In the genomic region with DNA sequence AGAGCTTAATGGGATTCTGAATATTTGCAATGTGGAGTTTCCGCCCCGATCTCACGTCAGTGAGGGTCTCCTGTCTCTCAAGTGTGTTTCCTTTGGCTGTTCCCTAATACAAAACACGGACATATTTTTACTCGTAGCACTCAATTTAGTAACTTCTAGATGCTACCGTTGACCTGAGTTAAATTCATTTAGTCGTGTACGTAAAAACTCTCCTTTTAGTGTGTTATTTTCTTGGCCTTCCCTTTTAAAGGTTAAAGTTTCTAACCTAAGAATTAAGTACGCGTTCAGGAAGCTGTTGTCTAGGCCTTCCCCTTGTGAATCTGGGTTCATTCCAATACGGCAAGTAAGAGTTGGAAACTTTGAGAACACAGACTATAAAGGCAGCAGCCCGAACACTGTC, we compare ENCODE assay signal across 21 cellular contexts.
A peak's percentile ranks its signal among the peaks of the same experiment; 100 is the strongest.
DNase-seq lines count a peak whose midpoint lies in the region; ATAC-seq, FAIRE-seq and TF ChIP-seq lines count a peak whose summit lies in the region.
"Had no signal": no experiment of that assay in that cellular context is flagged by ENCODE, and none has a peak within 500 bp of the region (broad histone marks: within the 10 kb centered on the region; RNA-seq: fewer than 3 reads in every experiment).

No MANE protein-coding gene starts in this region.

- no peak overlapping the region for H2AFZ ChIP-seq in K562 (ENCODE audit: low read depth, low read length)
- H2AFZ ChIP-seq: GM23248 had no signal

- no peaks in the 10 kb centered on the region for H3K27me3 ChIP-seq in K562 (ENCODE audit: control insufficient read depth in 2 of 2, insufficient read depth in 2 of 2, low read length in 2 of 2)
- no peaks in the 10 kb centered on the region for H3K27me3 ChIP-seq in stomach smooth muscle (ENCODE audit: control insufficient read depth in 1 of 2, insufficient read depth in 2 of 2, low read length in 2 of 2)
- H3K27me3 ChIP-seq: BLaER1 treated with 17β-estradiol and CSF1 and Interleukin-3, amounts not matched to agents 10 nM and 100 nM had no signal

- TF ChIP-seq EP300 in K562 (IDR thresholded peaks at IDR 0.05; ENCODE audit: low read length) = no peak

- CTCF ChIA-PET in activated CD4-positive, alpha-beta T cell treated with anti-CD3 and anti-CD28 coated beads, Interleukin-2, amount 10 ng/mL, durations not matched to agents 7 days and 5 days (lab: Charles Lee) = no interaction called here
- CTCF ChIA-PET in K562 (lab: Yijun Ruan, JAX; ENCODE audit: low intra/inter-chr PET ratio) = no interaction called here

- FAIRE-seq in K562 (lab: Jason Lieb, UNC) = no peak
- FAIRE-seq: GM12878, H54, HTR-8/SVneo had no signal

- ATAC-seq in K562 = no peak
- ATAC-seq in GM18519 (IDR thresholded peaks at IDR 0.05; ENCODE audit: low FRiP score, unreplicated experiment) = no peak
- ATAC-seq in HG02798 (IDR thresholded peaks at IDR 0.05; ENCODE audit: poor library complexity, unreplicated experiment) = no peak
- ATAC-seq: CD8-positive, alpha-beta T cell; GM12878 had no signal

- H3K4me3 ChIP-seq in K562 (no peak overlapping the region), stomach smooth muscle (ENCODE audit: low read length in 2 of 2) (no peak overlapping the region)
- H3K4me3 ChIP-seq: BLaER1 treated with 17β-estradiol and CSF1 and Interleukin-3, amounts not matched to agents 10 nM and 100 nM; GM12878; GM23248 had no signal

- H3K9me3 ChIP-seq in K562 (replicated peaks; ENCODE audit: control insufficient read depth, insufficient read depth, low read depth, low read length) (no peaks in the 10 kb centered on the region), stomach smooth muscle (ENCODE audit: control insufficient read depth in 2 of 2, low read length in 2 of 2) (no peaks in the 10 kb centered on the region)
- H3K9me3 ChIP-seq: BLaER1 treated with 17β-estradiol and CSF1 and Interleukin-3, amounts not matched to agents 10 nM and 100 nM had no signal

- no peak for DNase-seq in activated CD4-positive, alpha-beta T cell treated with anti-CD3 and anti-CD28 coated beads, Interleukin-2, amount 10 ng/mL, durations not matched to agents 7 days and 5 days
- DNase-seq in activated CD4-positive, alpha-beta T cell treated with anti-CD3 and anti-CD28 coated beads, Interleukin-2, amount 50 U/mL, for 1 hour = no peak
- DNase-seq in K562 (ENCODE audit: extremely low read depth in 1 of 4, low spot score in 3 of 4) = no peak
- DNase-seq in occipital lobe (lab: John Stamatoyannopoulos, UW) = no peak
- DNase-seq: Calu3; CD8-positive, alpha-beta T cell; DND-41; EL; GM23248; HCEC 1CT; IMR-90; KBM-7 had no signal

- H3K27ac Mint-ChIP-seq in activated CD4-positive, alpha-beta T cell treated with anti-CD3 and anti-CD28 coated beads, Interleukin-2, amount 10 ng/mL, durations not matched to agents 7 days and 5 days = peak overlapping the region; percentile 14
- H3K27ac Mint-ChIP-seq: B cell; CD8-positive, alpha-beta T cell had no signal

- H3K4me1 ChIP-seq in K562 (replicated peaks in 1 of 2; ENCODE audit: control insufficient read depth in 2 of 2, insufficient read depth in 2 of 2, low read length in 2 of 2) (peaks cover 5 to 14% of the 10 kb centered on the region in 2 experiments; a peak in 4 of 5 replicates), stomach smooth muscle (ENCODE audit: control insufficient read depth, insufficient read depth, low read length) (peaks cover 35% of the 10 kb centered on the region)

- no peak for TF ChIP-seq CTCF in K562 (IDR thresholded peaks at IDR 0.05 in 2 of 3, conservative IDR thresholded peaks at IDR 0.05 in 1 of 3; ENCODE audit: insufficient read depth in 2 of 3, low read depth in 1 of 3, low read length in 3 of 3)

- no peaks in the 10 kb centered on the region for H3K9me1 ChIP-seq in K562 (ENCODE audit: control insufficient read depth, insufficient read depth, low read length)

- no peaks in the 10 kb centered on the region for H4K20me1 ChIP-seq in K562 (replicated peaks; ENCODE audit: control insufficient read depth, insufficient read depth, low read length)

- 87% methylated on average over 11 of the region's 12 CpGs for WGBS in K562 (ENCODE audit: insufficient coverage, low coverage, missing lambda C conversion rate)

- intact Hi-C loops in K562 (cut with micrococcal nuclease) = no loop called here

- no peak for TF ChIP-seq POLR2A in K562 (conservative IDR thresholded peaks at IDR 0.05)

- POLR2A ChIA-PET in activated CD4-positive, alpha-beta T cell treated with anti-CD3 and anti-CD28 coated beads, Interleukin-2, amount 10 ng/mL, durations not matched to agents 7 days and 5 days (lab: Charles Lee) = no interaction called here
- POLR2A ChIA-PET in K562 (lab: Yijun Ruan, JAX) = interaction anchor here (0.7 kb wide), 2 partner anchors 11 to 926 kb away, joined by 3 read pairs; no protein-coding TSS in a partner anchor

- in situ Hi-C loops in K562 (cut with MboI) = no loop called here

- H3K36me3 Mint-ChIP-seq in activated CD4-positive, alpha-beta T cell treated with anti-CD3 and anti-CD28 coated beads, Interleukin-2, amount 10 ng/mL, durations not matched to agents 7 days and 5 days (ENCODE audit: low read depth) = peaks cover 21% of the 10 kb centered on the region

- TF ChIP-seq RAD21 in K562 (CRISPR knock-in tag; conservative IDR thresholded peaks at IDR 0.05 in 1 of 2, IDR thresholded peaks at IDR 0.05 in 1 of 2) = no peak

- H3K27me3 Mint-ChIP-seq in activated CD4-positive, alpha-beta T cell treated with anti-CD3 and anti-CD28 coated beads, Interleukin-2, amount 10 ng/mL, durations not matched to agents 7 days and 5 days = no peaks in the 10 kb centered on the region
- H3K27me3 Mint-ChIP-seq: B cell had no signal

- no peaks in the 10 kb centered on the region for H3K9me3 Mint-ChIP-seq in activated CD4-positive, alpha-beta T cell treated with anti-CD3 and anti-CD28 coated beads, Interleukin-2, amount 10 ng/mL, durations not matched to agents 7 days and 5 days
- H3K9me3 Mint-ChIP-seq: CD8-positive, alpha-beta T cell had no signal

- H3K79me2 ChIP-seq in K562 (ENCODE audit: control insufficient read depth, insufficient read depth, low read length) = peaks cover 4% of the 10 kb centered on the region

- H3K4me3 Mint-ChIP-seq in activated CD4-positive, alpha-beta T cell treated with anti-CD3 and anti-CD28 coated beads, Interleukin-2, amount 10 ng/mL, durations not matched to agents 7 days and 5 days = no peak overlapping the region
- H3K4me3 Mint-ChIP-seq: B cell; CD8-positive, alpha-beta T cell had no signal

- peaks cover 45% of the 10 kb centered on the region; the same call in 2 of the 3 replicates for H3K36me3 ChIP-seq in K562 (ENCODE audit: control insufficient read depth, insufficient read depth, low read length)
- peaks cover 17 to 28% of the 10 kb centered on the region in 2 donors for H3K36me3 ChIP-seq in stomach smooth muscle (ENCODE audit: control insufficient read depth in 2 of 2, insufficient read depth in 2 of 2, low read length in 2 of 2)

- H3K4me1 Mint-ChIP-seq in activated CD4-positive, alpha-beta T cell treated with anti-CD3 and anti-CD28 coated beads, Interleukin-2, amount 10 ng/mL, durations not matched to agents 7 days and 5 days = peaks cover 8% of the 10 kb centered on the region

- H3K27ac ChIP-seq in K562 (ENCODE audit: extremely low read depth, low read depth, low read length) (no peak overlapping the region), stomach smooth muscle (ENCODE audit: low read length) (peak overlapping the region; percentile 85)
- H3K27ac ChIP-seq: 22Rv1; BLaER1 treated with 17β-estradiol and CSF1 and Interleukin-3, amounts not matched to agents 10 nM and 100 nM; GM23248 had no signal

- BruUV-seq in K562 (replicated peaks; lab: Mats Ljungman, UMichigan) = no TSS peak

- H3K9ac ChIP-seq in K562 (ENCODE audit: insufficient read depth in 1 of 2, low read depth in 2 of 2, low read length in 2 of 2) (no peak overlapping the region), stomach smooth muscle (ENCODE audit: low read length in 2 of 2) (peak overlapping the region in 1 of 2 donors; percentile 37)
- H3K9ac ChIP-seq: BLaER1 treated with 17β-estradiol and CSF1 and Interleukin-3, amounts not matched to agents 10 nM and 100 nM; GM23248 had no signal

- H3K4me2 ChIP-seq in K562 (ENCODE audit: insufficient read depth, low read length) = no peak overlapping the region
- H3K4me2 ChIP-seq: BLaER1 treated with 17β-estradiol and CSF1 and Interleukin-3, amounts not matched to agents 10 nM and 100 nM had no signal

TF ChIP-seq in K562, 482 proteins besides CTCF, POLR2A, EP300 and RAD21 (continues in another document):
- 0 out of 2 replicates have a peak, but pooled peaks have one; percentile 78 for TF ChIP-seq ZNF408 (CRISPR knock-in tag; IDR thresholded peaks at IDR 0.05; ENCODE audit: low read depth)
- TF ChIP-seq MCM5 (IDR thresholded peaks at IDR 0.05; ENCODE audit: low read depth) = no peak
- TF ChIP-seq RHOXF2B (CRISPR knock-in tag; conservative IDR thresholded peaks at IDR 0.05) = no peak
- no peak for TF ChIP-seq SNRNP70 (optimal IDR thresholded peaks at IDR 0.05; ENCODE audit: low read depth, low read length)
- TF ChIP-seq GABPB2 (CRISPR knock-in tag; conservative IDR thresholded peaks at IDR 0.05) = peak; percentile 78; the same call in 1 of the 2 replicates
- TF ChIP-seq ZNF277 (CRISPR knock-in tag; IDR thresholded peaks at IDR 0.05; ENCODE audit: borderline replicate concordance) = peak; percentile 97
- TF ChIP-seq HDAC2 (IDR thresholded peaks at IDR 0.05) = no peak
